19 cellular contexts compared by ENCODE assay signal in genomic region chr3:56424885-56425284, GRCh38. TPM values are rescaled to one million over a fixed set of nuclear protein-coding genes. Genes with fewer than 3 reads are reported as not detected.
"Had no signal": no experiment of that assay in that cellular context is flagged by ENCODE, and none has a peak within 500 bp of the region (broad histone marks: within the 10 kb centered on the region; RNA-seq: fewer than 3 reads in every experiment).

No MANE protein-coding gene starts in this region.

- H3K9me3 ChIP-seq: breast epithelium had no signal

- H3K4me1 ChIP-seq: breast epithelium had no signal

- H3K4me3 ChIP-seq: breast epithelium had no signal

- H3K36me3 ChIP-seq: breast epithelium had no signal

- ATAC-seq: activated CD8-positive, alpha-beta T cell treated with anti-CD3 and anti-CD28 coated beads, Interleukin-2, amount 10 ng/mL, durations not matched to agents 7 days and 5 days; PC-3; T-helper 17 cell; WTC11 had no signal

- H3K27ac ChIP-seq: breast epithelium had no signal

- DNase-seq: activated CD4-positive, alpha-beta T cell treated with anti-CD3 and anti-CD28 coated beads for 48 hours; activated CD4-positive, alpha-beta T cell treated with anti-CD3 and anti-CD28 coated beads, Interleukin-2, amount 50 U/mL, for 4 hours; activated CD4-positive, CD25-positive, alpha-beta regulatory T cell treated with anti-CD3 and anti-CD28 coated beads, Interleukin-2, amount 50 U/mL, for 72 hours; activated CD8-positive, alpha-beta memory T cell treated with anti-CD3 and anti-CD28 coated beads, Interleukin-2, amount 50 U/mL, for 48 hours; activated CD8-positive, alpha-beta T cell treated with anti-CD3 and anti-CD28 coated beads, Interleukin-2, amount 10 ng/mL, durations not matched to agents 7 days and 5 days; activated naive CD4-positive, alpha-beta T cell treated with anti-CD3 and anti-CD28 coated beads, Interleukin-2, amount 50 U/mL, for 16 hours; activated T-cell treated with anti-CD3 and anti-CD28 coated beads, Interleukin-2, amount 50 U/mL, for 1 hour; aorta; KBM-7; NCI-H1092; NCI-H1930; NCI-H526; NCI-H774; PC-3; SIG-M5; T-helper 17 cell; T-helper 9 cell had no signal

- H3K27me3 ChIP-seq: breast epithelium had no signal

RNA-seq across cellular contexts. Expression of gene ERC2, which starts 43.4 kb away (rescaled TPM):
- total RNA-seq: activated CD8-positive, alpha-beta T cell treated with anti-CD3 and anti-CD28 coated beads, Interleukin-2, amount 10 ng/mL, durations not matched to agents 7 days and 5 days had no signal
- polyA plus RNA-seq: aorta had no signal
